In the genomic region with DNA sequence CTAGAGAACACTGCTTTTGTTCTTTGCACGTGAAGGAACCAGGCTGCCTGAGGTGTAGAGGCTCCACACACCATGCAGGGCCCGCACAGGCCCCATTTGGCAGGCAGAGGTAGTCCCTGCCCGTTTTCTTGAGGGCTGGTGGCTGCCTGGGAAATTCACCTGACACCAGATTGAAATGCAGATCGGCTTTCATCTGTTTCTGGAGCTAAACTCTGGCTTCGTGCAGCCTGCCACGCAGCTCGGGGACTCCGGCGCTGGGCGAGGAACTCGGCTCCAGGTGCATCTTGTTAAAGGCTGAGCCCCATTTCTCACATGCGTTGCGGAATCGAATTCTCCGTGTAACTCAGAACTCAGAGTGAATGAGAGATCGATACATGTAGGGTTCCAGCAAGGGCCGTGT, we compare ENCODE assay signal across 21 cellular contexts. TPM values are rescaled to one million over a fixed set of nuclear protein-coding genes. Genes with fewer than 3 reads are reported as not detected.
DNase-seq lines count a peak whose midpoint lies in the region; TF ChIP-seq lines count a peak whose summit lies in the region.
"Had no signal": no experiment of that assay in that cellular context is flagged by ENCODE, and none has a peak within 500 bp of the region (broad histone marks: within the 10 kb centered on the region; RNA-seq: fewer than 3 reads in every experiment).

No MANE protein-coding gene starts in this region.

- TF ChIP-seq CTCF in H9 (conservative IDR thresholded peaks at IDR 0.05) (no peak), endodermal cell (conservative IDR thresholded peaks at IDR 0.05) (no peak), progenitor cell of endocrine pancreas (IDR thresholded peaks at IDR 0.05; ENCODE audit: unreplicated experiment) (no peak)

- H3K56ac ChIP-seq in H9 (ENCODE audit: insufficient read length, low read depth, low read length), result no peak overlapping the region

- H3K9ac ChIP-seq in H9 (ENCODE audit: extremely low read depth, insufficient read length, low read length) (no peak overlapping the region), endodermal cell (ENCODE audit: extremely low read depth, low read length, poor library complexity, severe bottlenecking) (no peak overlapping the region)

- no peak overlapping the region for H2BK15ac ChIP-seq in H9 (ENCODE audit: low read depth, low read length)

- H2AFZ ChIP-seq in H9 (ENCODE audit: low read length), result no peak overlapping the region

- H4K8ac ChIP-seq in H9 (replicated peaks; ENCODE audit: insufficient read length, low read depth, low read length), result no peak overlapping the region

- peaks cover 9% of the 10 kb centered on the region; the same call in 1 of the 2 replicates for H3K4me1 ChIP-seq in H9 (ENCODE audit: insufficient read depth, low read length)
- H3K4me1 ChIP-seq in endodermal cell (ENCODE audit: control insufficient read depth, insufficient read depth, low read length), result peaks cover 1% of the 10 kb centered on the region

- no peak overlapping the region for H3K4me3 Mint-ChIP-seq in H9
- H3K4me3 Mint-ChIP-seq in endodermal cell, result no peak overlapping the region
- H3K4me3 Mint-ChIP-seq in progenitor cell of endocrine pancreas (ENCODE audit: low read depth), result no peak overlapping the region
- H3K4me3 Mint-ChIP-seq: activated CD4-positive, alpha-beta memory T cell treated with anti-CD3 and anti-CD28 coated beads, Interleukin-2, amount 10 ng/mL, durations not matched to agents 7 days and 5 days; activated naive CD4-positive, alpha-beta T cell treated with anti-CD3 and anti-CD28 coated beads, Interleukin-2, amount 10 ng/mL, durations not matched to agents 7 days and 5 days had no signal

- H3K36me3 Mint-ChIP-seq in H9 (ENCODE audit: insufficient read depth in 1 of 3, low read depth in 3 of 3) (peaks cover 2 to 14% (median 8%) of the 10 kb centered on the region in 3 experiments; a peak in 6 of 7 replicates), endodermal cell (ENCODE audit: low read depth) (peaks cover 1% of the 10 kb centered on the region), progenitor cell of endocrine pancreas (ENCODE audit: insufficient read depth) (peaks cover 10% of the 10 kb centered on the region)

- no peak overlapping the region for H2BK12ac ChIP-seq in H9 (ENCODE audit: insufficient read length, low read depth, low read length)

- H3K27me3 Mint-ChIP-seq in H9 (ENCODE audit: low read depth) (no peaks in the 10 kb centered on the region), endodermal cell (ENCODE audit: insufficient read depth) (no peaks in the 10 kb centered on the region), progenitor cell of endocrine pancreas (no peaks in the 10 kb centered on the region)
- H3K27me3 Mint-ChIP-seq: activated CD4-positive, alpha-beta memory T cell treated with anti-CD3 and anti-CD28 coated beads, Interleukin-2, amount 10 ng/mL, durations not matched to agents 7 days and 5 days; activated naive CD4-positive, alpha-beta T cell treated with anti-CD3 and anti-CD28 coated beads, Interleukin-2, amount 10 ng/mL, durations not matched to agents 7 days and 5 days had no signal

- no peak overlapping the region for H2BK120ac ChIP-seq in H9 (ENCODE audit: low read depth, low read length, poor library complexity, severe bottlenecking)

- no peak overlapping the region for H3K18ac ChIP-seq in H9 (ENCODE audit: insufficient read length, low read depth, low read length)

- peak overlapping the region; percentile 28 to 79 (median 55); a peak in 3 of 7 replicates for H3K27ac Mint-ChIP-seq in H9
- no peak overlapping the region for H3K27ac Mint-ChIP-seq in endodermal cell
- H3K27ac Mint-ChIP-seq in progenitor cell of endocrine pancreas, result peak overlapping the region; percentile 79
- H3K27ac Mint-ChIP-seq: activated CD4-positive, alpha-beta memory T cell treated with anti-CD3 and anti-CD28 coated beads, Interleukin-2, amount 10 ng/mL, durations not matched to agents 7 days and 5 days; activated naive CD4-positive, alpha-beta T cell treated with anti-CD3 and anti-CD28 coated beads, Interleukin-2, amount 10 ng/mL, durations not matched to agents 7 days and 5 days had no signal

- no peak overlapping the region for H2AK5ac ChIP-seq in H9 (ENCODE audit: insufficient read length, low read length)

- no peak overlapping the region for H3K23ac ChIP-seq in H9 (ENCODE audit: insufficient read length, low read depth, low read length)

- peak; percentile 59 for DNase-seq in COLO668 (lab: John Stamatoyannopoulos, UW; ENCODE audit: unreplicated experiment)
- DNase-seq in H9, result peak; percentile 30
- peak; percentile 47 for DNase-seq in endodermal cell
- DNase-seq in progenitor cell of endocrine pancreas (ENCODE audit: low spot score, unreplicated experiment), result no peak
- DNase-seq in AG20443 (ENCODE audit: low spot score), result no peak
- no peak for DNase-seq in NCI-H1048 (lab: John Stamatoyannopoulos, UW)
- DNase-seq in hypothalamus (lab: John Stamatoyannopoulos, UW), result no peak
- DNase-seq: activated CD4-positive, alpha-beta memory T cell treated with anti-CD3 and anti-CD28 coated beads, Interleukin-2, amount 10 ng/mL, durations not matched to agents 7 days and 5 days; activated CD4-positive, CD25-positive, alpha-beta regulatory T cell treated with anti-CD3 and anti-CD28 coated beads, Interleukin-2, amount 50 U/mL, for 72 hours; activated CD8-positive, alpha-beta memory T cell treated with anti-CD3 and anti-CD28 coated beads, Interleukin-2, amount 50 U/mL, for 48 hours; activated naive CD4-positive, alpha-beta T cell treated with anti-CD3 and anti-CD28 coated beads, Interleukin-2, amount 10 ng/mL, durations not matched to agents 7 days and 5 days; C1 segment of cervical spinal cord; effector CD8-positive, alpha-beta T cell; glutamatergic neuron; left colon; NCI-H526 treated with DMSO at 0.1 percent for 48 hours; substantia nigra had no signal

- no peak overlapping the region for H4K5ac ChIP-seq in H9 (ENCODE audit: insufficient read length, low read depth, low read length)

- no peaks in the 10 kb centered on the region for H3K23me2 ChIP-seq in H9 (ENCODE audit: insufficient read length, low read depth, low read length, poor library complexity, severe bottlenecking)

- WGBS in H9 (ENCODE audit: extremely low coverage, insufficient read length, low lambda C conversion rate), result no CpG with 5 or more reads among the region's 17 CpGs
- 92% methylated on average over 17 of the region's 17 CpGs for whole genome bisulfite sequencing in endodermal cell (ENCODE audit: insufficient coverage in 1 of 2, insufficient read length in 1 of 2), 2 experiments

- no peak overlapping the region for H2BK20ac ChIP-seq in H9 (ENCODE audit: low read depth, low read length, poor library complexity, severe bottlenecking)

- H3K14ac ChIP-seq in H9 (ENCODE audit: insufficient read depth, low read length), result no peak overlapping the region

- no peak overlapping the region for H3K4me3 ChIP-seq in endodermal cell (ENCODE audit: low read length)
- H3K4me3 ChIP-seq: Peyer's patch, SJSA1, skin epidermis had no signal

- no peak overlapping the region for H3K4ac ChIP-seq in H9 (ENCODE audit: low read depth, low read length)

- H3T11ph ChIP-seq in H9 (ENCODE audit: low read length), result no peak overlapping the region

- H3K4me2 ChIP-seq in H9 (ENCODE audit: insufficient read depth, insufficient read length, low read length), result no peak overlapping the region

- H4K20me1 ChIP-seq in H9 (ENCODE audit: control insufficient read depth, insufficient read depth, insufficient read length), result no peaks in the 10 kb centered on the region

- peaks cover 14% of the 10 kb centered on the region; the same call in 1 of the 2 replicates for H3K79me2 ChIP-seq in H9 (ENCODE audit: insufficient read depth, low read length)

- no peaks in the 10 kb centered on the region for H3K79me1 ChIP-seq in H9 (ENCODE audit: insufficient read depth, low read depth, low read length, poor library complexity, severe bottlenecking)

- H3K27me3 ChIP-seq in H9 (ENCODE audit: insufficient read depth, low read length) (no peaks in the 10 kb centered on the region), endodermal cell (ENCODE audit: control insufficient read depth, insufficient read depth, low read length, poor library complexity, severe bottlenecking) (no peaks in the 10 kb centered on the region)
- H3K27me3 ChIP-seq: neutrophil, Peyer's patch, SJSA1 had no signal

- peaks cover 65 to 81% of the 10 kb centered on the region in 2 experiments for H3K4me1 Mint-ChIP-seq in H9
- peaks cover 45% of the 10 kb centered on the region for H3K4me1 Mint-ChIP-seq in endodermal cell
- peaks cover 44% of the 10 kb centered on the region for H3K4me1 Mint-ChIP-seq in progenitor cell of endocrine pancreas (ENCODE audit: low read depth)

- no peak overlapping the region for H3K27ac ChIP-seq in H9 (ENCODE audit: insufficient read length, low read depth, low read length)
- no peak overlapping the region for H3K27ac ChIP-seq in endodermal cell (ENCODE audit: low read depth, low read length)
- H3K27ac ChIP-seq: neutrophil, Peyer's patch, SJSA1, skin epidermis had no signal

- H3K9me3 ChIP-seq in H9 (ENCODE audit: control insufficient read depth, low read depth, low read length) (no peaks in the 10 kb centered on the region), endodermal cell (ENCODE audit: control insufficient read depth, low read length) (no peaks in the 10 kb centered on the region)
- H3K9me3 ChIP-seq: neutrophil, Peyer's patch, SJSA1 had no signal

- H2BK5ac ChIP-seq in H9 (ENCODE audit: insufficient read length, low read length), result no peak overlapping the region

- peaks cover 5 to 9% of the 10 kb centered on the region in 2 experiments; a peak in 4 of 5 replicates for H3K9me3 Mint-ChIP-seq in H9
- no peaks in the 10 kb centered on the region for H3K9me3 Mint-ChIP-seq in endodermal cell
- no peaks in the 10 kb centered on the region for H3K9me3 Mint-ChIP-seq in progenitor cell of endocrine pancreas (ENCODE audit: low read depth)
- H3K9me3 Mint-ChIP-seq: activated CD4-positive, alpha-beta memory T cell treated with anti-CD3 and anti-CD28 coated beads, Interleukin-2, amount 10 ng/mL, durations not matched to agents 7 days and 5 days; activated naive CD4-positive, alpha-beta T cell treated with anti-CD3 and anti-CD28 coated beads, Interleukin-2, amount 10 ng/mL, durations not matched to agents 7 days and 5 days had no signal

- H3K36me3 ChIP-seq in endodermal cell (ENCODE audit: control insufficient read depth, insufficient read depth, low read length), result peaks cover 8% of the 10 kb centered on the region
- H3K36me3 ChIP-seq: Peyer's patch, SJSA1 had no signal

- H4K91ac ChIP-seq in H9 (ENCODE audit: insufficient read length, low read depth, low read length), result no peak overlapping the region

RNA-seq across cellular contexts. Expression of a gene that starts 37.7 kb away (rescaled TPM):
- total RNA-seq in H9 (2021), result 61.6 and 65.3 TPM in 2 replicates
- total RNA-seq in endodermal cell, result 100 to 1,000 TPM; 122 to 140 TPM
- 32.6 TPM for polyA plus RNA-seq in endodermal cell (2013, experiment 1 of 2)
- 30.0 TPM for polyA plus RNA-seq in endodermal cell (2013, experiment 2 of 2)
- total RNA-seq in progenitor cell of endocrine pancreas, result 100 and 109 TPM in 2 replicates

Comparison
In these comparisons a context has a peak if more than half of its experiments do, and no peak if none do; other contexts are left out.
1. DNase-seq: peak in COLO668 (single experiment), H9 (single experiment) and endodermal cell (single experiment); none in progenitor cell of endocrine pancreas (single experiment), AG20443 (single experiment), NCI-H1048 (single experiment) and hypothalamus (0 of 51).